ENCODE assay signal across 1 cellular context in the genomic region with DNA sequence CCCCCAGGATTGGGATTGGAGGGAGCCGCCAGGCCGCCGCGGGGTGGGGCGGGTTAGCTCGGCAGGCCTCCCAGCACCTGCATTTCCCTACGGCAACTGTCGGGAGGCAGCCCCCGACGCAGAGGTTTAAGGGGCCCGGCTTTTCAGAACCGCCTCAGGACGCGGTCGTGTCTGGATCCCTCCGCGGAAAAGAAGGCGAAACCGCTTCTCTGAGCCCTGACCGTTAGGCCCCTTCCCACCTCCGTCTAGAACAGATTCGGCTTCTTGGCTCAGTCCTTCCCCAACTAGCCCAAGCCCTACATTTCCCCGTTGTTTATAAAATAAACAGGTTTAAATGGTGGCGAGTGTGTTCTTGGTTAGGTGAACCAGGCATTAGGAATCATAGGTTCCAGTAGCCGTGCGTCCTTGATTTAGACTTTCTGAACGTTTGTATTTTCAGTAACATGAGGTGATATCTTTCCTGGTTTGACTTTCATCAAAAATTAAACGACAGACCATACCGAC.
A peak's percentile ranks its signal among the peaks of the same experiment; 100 is the strongest.
TF ChIP-seq lines count a peak whose summit lies in the region.

No MANE protein-coding gene starts in this region.

TF ChIP-seq in HepG2, 621 proteins besides CTCF, POLR2A, EP300 and RAD21 (continued from another document and continues in another):
- no peak for TF ChIP-seq GRHL1 (CRISPR knock-in tag; conservative IDR thresholded peaks at IDR 0.05)
- 0 out of 2 replicates have a peak, but pooled peaks have one; percentile 6 for TF ChIP-seq NAIF1 (CRISPR knock-in tag; IDR thresholded peaks at IDR 0.05; ENCODE audit: borderline replicate concordance)
- TF ChIP-seq ZMYM4 (CRISPR knock-in tag; IDR thresholded peaks at IDR 0.05): no peak
- peak; percentile 7; the same call in 1 of the 2 replicates for TF ChIP-seq ZHX2 (IDR thresholded peaks at IDR 0.05; ENCODE audit: low read depth)
- TF ChIP-seq ZHX2 (CRISPR knock-in tag; IDR thresholded peaks at IDR 0.05; ENCODE audit: borderline replicate concordance): no peak
- TF ChIP-seq EEA1 (CRISPR knock-in tag; IDR thresholded peaks at IDR 0.05; ENCODE audit: borderline replicate concordance): peak; percentile 10; the same call in 1 of the 2 replicates
- 0 out of 2 replicates have a peak, but pooled peaks have one; percentile 44 for TF ChIP-seq ZNF589 (CRISPR knock-in tag; conservative IDR thresholded peaks at IDR 0.05)
- no peak for TF ChIP-seq KLF9 (CRISPR knock-in tag; IDR thresholded peaks at IDR 0.05; ENCODE audit: low read depth)
- TF ChIP-seq CBX5 (CRISPR knock-in tag; IDR thresholded peaks at IDR 0.05; ENCODE audit: borderline replicate concordance): no peak
- no peak for TF ChIP-seq PBX2 (CRISPR knock-in tag; IDR thresholded peaks at IDR 0.05)
- TF ChIP-seq ONECUT2 (CRISPR knock-in tag; IDR thresholded peaks at IDR 0.05): peak; percentile 3; the same call in 1 of the 2 replicates
- peak; percentile 2; the same call in 1 of the 2 replicates for TF ChIP-seq ARID2 (CRISPR knock-in tag; IDR thresholded peaks at IDR 0.05; ENCODE audit: borderline replicate concordance)
- no peak for TF ChIP-seq ATRX (CRISPR knock-in tag; IDR thresholded peaks at IDR 0.05; ENCODE audit: borderline replicate concordance)
- no peak for TF ChIP-seq ZNF616 (CRISPR knock-in tag; IDR thresholded peaks at IDR 0.05; ENCODE audit: low read depth)
- no peak for TF ChIP-seq MAFF (IDR thresholded peaks at IDR 0.05; ENCODE audit: low read depth, low read length)
- peak; percentile 31; the same call in 1 of the 2 replicates for TF ChIP-seq ISL2 (CRISPR knock-in tag; IDR thresholded peaks at IDR 0.05)
- TF ChIP-seq NR2F1 (CRISPR knock-in tag; IDR thresholded peaks at IDR 0.05): no peak
- TF ChIP-seq ZNF12 (CRISPR knock-in tag; IDR thresholded peaks at IDR 0.05): no peak
- TF ChIP-seq ZNF251 (CRISPR knock-in tag; IDR thresholded peaks at IDR 0.05): no peak
- TF ChIP-seq ZNF234 (CRISPR knock-in tag; conservative IDR thresholded peaks at IDR 0.05): peak; percentile 51; the same call in 1 of the 2 replicates
- no peak for TF ChIP-seq ZNF276 (CRISPR knock-in tag; IDR thresholded peaks at IDR 0.05; ENCODE audit: low read depth)
- TF ChIP-seq SMAD1 (CRISPR knock-in tag; IDR thresholded peaks at IDR 0.05; ENCODE audit: borderline replicate concordance, low read depth): no peak
- TF ChIP-seq, protein P1, sequence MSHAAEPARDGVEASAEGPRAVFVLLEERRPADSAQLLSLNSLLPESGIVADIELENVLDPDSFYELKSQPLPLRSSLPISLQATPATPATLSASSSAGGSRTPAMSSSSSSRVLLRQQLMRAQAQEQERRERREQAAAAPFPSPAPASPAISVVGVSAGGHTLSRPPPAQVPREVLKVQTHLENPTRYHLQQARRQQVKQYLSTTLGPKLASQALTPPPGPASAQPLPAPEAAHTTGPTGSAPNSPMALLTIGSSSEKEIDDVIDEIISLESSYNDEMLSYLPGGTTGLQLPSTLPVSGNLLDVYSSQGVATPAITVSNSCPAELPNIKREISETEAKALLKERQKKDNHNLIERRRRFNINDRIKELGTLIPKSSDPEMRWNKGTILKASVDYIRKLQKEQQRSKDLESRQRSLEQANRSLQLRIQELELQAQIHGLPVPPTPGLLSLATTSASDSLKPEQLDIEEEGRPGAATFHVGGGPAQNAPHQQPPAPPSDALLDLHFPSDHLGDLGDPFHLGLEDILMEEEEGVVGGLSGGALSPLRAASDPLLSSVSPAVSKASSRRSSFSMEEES (CRISPR knock-in tag; IDR thresholded peaks at IDR 0.05): no peak
- TF ChIP-seq CHD4 (IDR thresholded peaks at IDR 0.05; ENCODE audit: borderline replicate concordance, low read length): no peak
- TF ChIP-seq ZNF691 (CRISPR knock-in tag; IDR thresholded peaks at IDR 0.05; ENCODE audit: borderline replicate concordance, low read depth): no peak
- TF ChIP-seq, protein P2, sequence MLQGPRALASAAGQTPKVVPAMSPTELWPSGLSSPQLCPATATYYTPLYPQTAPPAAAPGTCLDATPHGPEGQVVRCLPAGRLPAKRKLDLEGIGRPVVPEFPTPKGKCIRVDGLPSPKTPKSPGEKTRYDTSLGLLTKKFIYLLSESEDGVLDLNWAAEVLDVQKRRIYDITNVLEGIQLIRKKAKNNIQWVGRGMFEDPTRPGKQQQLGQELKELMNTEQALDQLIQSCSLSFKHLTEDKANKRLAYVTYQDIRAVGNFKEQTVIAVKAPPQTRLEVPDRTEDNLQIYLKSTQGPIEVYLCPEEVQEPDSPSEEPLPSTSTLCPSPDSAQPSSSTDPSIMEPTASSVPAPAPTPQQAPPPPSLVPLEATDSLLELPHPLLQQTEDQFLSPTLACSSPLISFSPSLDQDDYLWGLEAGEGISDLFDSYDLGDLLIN (CRISPR knock-in tag; IDR thresholded peaks at IDR 0.05; ENCODE audit: borderline replicate concordance): peak; percentile 16; the same call in 1 of the 2 replicates
- TF ChIP-seq SIN3A (IDR thresholded peaks at IDR 0.05; ENCODE audit: borderline replicate concordance, low read depth, low read length): no peak
- TF ChIP-seq, protein P3, sequence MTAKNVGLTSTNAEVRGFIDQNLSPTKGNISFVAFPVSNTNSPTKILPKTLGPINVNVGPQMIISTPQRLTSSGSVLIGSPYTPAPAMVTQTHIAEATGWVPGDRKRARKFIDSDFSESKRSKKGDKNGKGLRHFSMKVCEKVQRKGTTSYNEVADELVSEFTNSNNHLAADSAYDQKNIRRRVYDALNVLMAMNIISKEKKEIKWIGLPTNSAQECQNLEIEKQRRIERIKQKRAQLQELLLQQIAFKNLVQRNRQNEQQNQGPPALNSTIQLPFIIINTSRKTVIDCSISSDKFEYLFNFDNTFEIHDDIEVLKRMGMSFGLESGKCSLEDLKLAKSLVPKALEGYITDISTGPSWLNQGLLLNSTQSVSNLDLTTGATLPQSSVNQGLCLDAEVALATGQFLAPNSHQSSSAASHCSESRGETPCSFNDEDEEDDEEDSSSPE (CRISPR knock-in tag; IDR thresholded peaks at IDR 0.05): no peak
- TF ChIP-seq ELF3 (CRISPR knock-in tag; IDR thresholded peaks at IDR 0.05): no peak
- no peak for TF ChIP-seq ZNF331 (CRISPR knock-in tag; IDR thresholded peaks at IDR 0.05)
- no peak for TF ChIP-seq ZBTB8A (CRISPR knock-in tag; IDR thresholded peaks at IDR 0.05; ENCODE audit: borderline replicate concordance, low read depth)
- no peak for TF ChIP-seq ZBED4 (CRISPR knock-in tag; IDR thresholded peaks at IDR 0.05; ENCODE audit: borderline replicate concordance)
- TF ChIP-seq FOXK1 (CRISPR knock-in tag; IDR thresholded peaks at IDR 0.05; ENCODE audit: borderline replicate concordance, low read depth): no peak
- 0 out of 2 replicates have a peak, but pooled peaks have one; percentile 20 for TF ChIP-seq PITX1 (CRISPR knock-in tag; IDR thresholded peaks at IDR 0.05)
- TF ChIP-seq RELA (CRISPR knock-in tag; IDR thresholded peaks at IDR 0.05): no peak
- TF ChIP-seq U2AF2 (IDR thresholded peaks at IDR 0.05; ENCODE audit: low read depth, low read length): no peak
- 0 out of 2 replicates have a peak, but pooled peaks have one; percentile 62 for TF ChIP-seq ZNF567 (CRISPR knock-in tag; IDR thresholded peaks at IDR 0.05; ENCODE audit: borderline replicate concordance)
